Comparison of ENCODE assay signal across 14 cellular contexts in the genomic region with DNA sequence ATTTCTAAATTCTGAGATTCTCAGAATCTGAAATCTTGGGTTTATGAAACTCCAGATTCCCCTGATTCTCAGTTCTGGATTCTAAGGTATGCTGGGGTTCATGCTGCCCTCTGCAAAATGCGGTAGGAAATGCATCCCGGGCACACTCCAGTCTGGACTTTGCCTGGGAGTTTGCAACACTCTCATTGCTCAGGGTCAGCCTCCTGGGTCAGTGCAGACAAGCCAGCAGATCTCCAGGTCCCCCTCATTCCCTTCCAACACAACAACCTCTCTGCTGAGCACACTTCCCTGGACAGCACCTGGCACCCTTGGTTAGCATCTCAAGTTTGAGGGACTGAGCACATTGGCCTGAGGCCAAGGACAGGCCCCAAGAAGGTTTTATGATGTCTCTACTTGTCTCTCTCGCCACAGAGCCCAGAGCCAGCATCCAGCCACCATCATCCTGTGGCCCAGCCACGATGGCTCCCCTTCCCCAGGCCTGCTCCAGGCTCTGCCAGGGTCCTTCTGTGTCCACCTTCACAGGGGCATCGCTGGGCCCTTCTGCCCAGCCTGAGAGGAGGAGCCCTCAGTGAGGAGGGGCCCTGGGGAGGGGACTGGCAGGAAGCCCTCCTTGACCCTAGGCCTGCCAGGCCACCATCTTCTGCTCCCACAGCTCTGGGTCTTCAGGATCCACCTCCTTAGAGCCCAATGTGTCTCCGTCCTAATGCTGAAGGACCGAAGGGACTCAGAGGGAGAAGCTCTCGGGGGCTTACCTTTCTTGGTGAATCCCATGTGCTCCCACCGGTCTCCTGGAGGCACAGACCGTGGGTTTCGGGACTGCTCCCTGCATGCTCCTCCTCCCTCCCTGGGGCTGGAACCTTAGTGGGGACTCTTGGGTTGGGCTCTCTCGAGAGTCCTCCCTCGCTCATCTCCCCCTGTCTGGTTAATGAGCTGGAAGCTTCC.
DNase-seq lines count a peak whose midpoint lies in the region; ATAC-seq and TF ChIP-seq lines count a peak whose summit lies in the region.
"Had no signal": no experiment of that assay in that cellular context is flagged by ENCODE, and none has a peak within 500 bp of the region (broad histone marks: within the 10 kb centered on the region; RNA-seq: fewer than 3 reads in every experiment).

No MANE protein-coding gene starts in this region.

- TF ChIP-seq POLR2A in heart left ventricle (IDR thresholded peaks at IDR 0.05) (no peak), gastrocnemius medialis (IDR thresholded peaks at IDR 0.05) (no peak)

- H3K9me3 ChIP-seq in right atrium auricular region (no peaks in the 10 kb centered on the region), heart left ventricle (no peaks in the 10 kb centered on the region), gastrocnemius medialis (no peaks in the 10 kb centered on the region)
- H3K9me3 ChIP-seq: Peyer's patch had no signal

- ATAC-seq in heart left ventricle: no peak
- ATAC-seq in gastrocnemius medialis: no peak
- no peak for ATAC-seq in HG02763 (IDR thresholded peaks at IDR 0.05; ENCODE audit: unreplicated experiment)
- ATAC-seq: GM12878 had no signal

- WGBS in heart left ventricle, 4 donors: 77 to 89% (median 82%) methylated on average over 12 to 13 of the region's 13 CpGs

- H3K4me3 ChIP-seq in right atrium auricular region: no peak overlapping the region
- no peak overlapping the region for H3K4me3 ChIP-seq in heart left ventricle
- no peak overlapping the region for H3K4me3 ChIP-seq in gastrocnemius medialis
- H3K4me3 ChIP-seq: GM12878, Peyer's patch had no signal

- in situ Hi-C loops in gastrocnemius medialis (cut with MboI; ENCODE audit: low sequenced_read_pairs in 4 of 4): loop anchor here in 3 of 4 donors (25.0 kb wide), 2 partner anchors 300 to 900 kb away; no protein-coding TSS in a partner anchor

- no peak for TF ChIP-seq CTCF in right atrium auricular region (IDR thresholded peaks at IDR 0.05)
- no peak for TF ChIP-seq CTCF in heart left ventricle (IDR thresholded peaks at IDR 0.05)
- TF ChIP-seq CTCF in gastrocnemius medialis (IDR thresholded peaks at IDR 0.05 in 4 of 5, conservative IDR thresholded peaks at IDR 0.05 in 1 of 5): no peak

- DNase-seq in right atrium auricular region (ENCODE audit: low spot score) (peak; percentile 49), heart left ventricle (no peak), fibroblast of peridontal ligament (ENCODE audit: extremely low read depth) (peak; percentile 2), mesenteric fat pad (ENCODE audit: low spot score) (peak; percentile 73), gastrocnemius medialis (no peak), NCI-H2029 (lab: John Stamatoyannopoulos, UW) (no peak)
- DNase-seq: CD4-positive, CD25-positive, alpha-beta regulatory T cell; H9; KBM-7; NCI-H510A had no signal

- H3K4me1 ChIP-seq in right atrium auricular region: no peaks in the 10 kb centered on the region
- H3K4me1 ChIP-seq in heart left ventricle: no peaks in the 10 kb centered on the region
- H3K4me1 ChIP-seq in gastrocnemius medialis: no peaks in the 10 kb centered on the region
- H3K4me1 ChIP-seq: Peyer's patch had no signal

- no peak overlapping the region for H3K27ac ChIP-seq in right atrium auricular region
- H3K27ac ChIP-seq in heart left ventricle: no peak overlapping the region
- H3K27ac ChIP-seq in gastrocnemius medialis: no peak overlapping the region
- H3K27ac ChIP-seq: HL-60, Peyer's patch had no signal

- no peaks in the 10 kb centered on the region for H3K36me3 ChIP-seq in right atrium auricular region
- H3K36me3 ChIP-seq in heart left ventricle: no peaks in the 10 kb centered on the region
- no peaks in the 10 kb centered on the region for H3K36me3 ChIP-seq in gastrocnemius medialis
- H3K36me3 ChIP-seq: Peyer's patch had no signal

- intact Hi-C loops in heart left ventricle (cut with DNase I): loop anchor here in 1 of 10 donors (10.0 kb wide), 1 partner anchor 588 kb away; no protein-coding TSS in a partner anchor
- intact Hi-C loops in gastrocnemius medialis (cut with DNase I; ENCODE audit: low total_unique reads): no loop called here

- H3K27me3 ChIP-seq in right atrium auricular region (no peaks in the 10 kb centered on the region), heart left ventricle (peaks cover 0 to 4% (median 0%) of the 10 kb centered on the region in 9 donors), gastrocnemius medialis (no peaks in the 10 kb centered on the region)
- H3K27me3 ChIP-seq: Peyer's patch had no signal

Comparison
In these comparisons a context has a peak if more than half of its experiments do, and no peak if none do; other contexts are left out.
1. DNase-seq: peak in right atrium auricular region (single experiment), fibroblast of peridontal ligament (single experiment) and mesenteric fat pad (single experiment); none in heart left ventricle (0 of 5), gastrocnemius medialis (0 of 2) and NCI-H2029 (single experiment).